In genomic region chr9:98962861-98963260, GRCh38 we compare ENCODE assay signal across 26 cellular contexts. TPM values are rescaled to one million over a fixed set of nuclear protein-coding genes. Genes with fewer than 3 reads are reported as not detected.
DNase-seq lines count a peak whose midpoint lies in the region; ATAC-seq and TF ChIP-seq lines count a peak whose summit lies in the region.
"Had no signal": no experiment of that assay in that cellular context is flagged by ENCODE, and none has a peak within 500 bp of the region (broad histone marks: within the 10 kb centered on the region; RNA-seq: fewer than 3 reads in every experiment).

No MANE protein-coding gene starts in this region.

- H3K4me1 Mint-ChIP-seq in T-helper 17 cell (peaks cover 2% of the 10 kb centered on the region), immature natural killer cell (no peaks in the 10 kb centered on the region)
- H3K4me1 Mint-ChIP-seq: CD4-positive, CD25-positive, alpha-beta regulatory T cell; IgD-negative memory B cell; naive B cell; stimulated activated naive CD8-positive, alpha-beta T cell treated with anti-CD3 and anti-CD28 coated beads, Interleukin-15, amount 100 ng/mL, for 72 hours had no signal

- H3K27me3 Mint-ChIP-seq in T-helper 17 cell = peaks cover 31% of the 10 kb centered on the region
- peaks cover 2 to 4% (median 3%) of the 10 kb centered on the region in 3 donors for H3K27me3 Mint-ChIP-seq in immature natural killer cell (ENCODE audit: low read depth in 3 of 3)

- no peak overlapping the region for H3K4me3 ChIP-seq in SJSA1
- H3K4me3 ChIP-seq in fibroblast of pulmonary artery (replicated peaks; ENCODE audit: low read depth, low read length) = no peak overlapping the region
- no peak overlapping the region for H3K4me3 ChIP-seq in rectal smooth muscle tissue (ENCODE audit: low read length)
- no peak overlapping the region for H3K4me3 ChIP-seq in dorsolateral prefrontal cortex
- H3K4me3 ChIP-seq: body of pancreas, colonic mucosa, upper lobe of right lung had no signal

- H3K36me3 Mint-ChIP-seq in T-helper 17 cell (ENCODE audit: low read depth) = no peaks in the 10 kb centered on the region
- no peaks in the 10 kb centered on the region for H3K36me3 Mint-ChIP-seq in immature natural killer cell
- H3K36me3 Mint-ChIP-seq: activated CD4-positive, alpha-beta memory T cell treated with anti-CD3 and anti-CD28 coated beads for 36 hours; CD4-positive, CD25-positive, alpha-beta regulatory T cell; IgD-negative memory B cell had no signal

- H3K9me3 Mint-ChIP-seq in immature natural killer cell = no peaks in the 10 kb centered on the region
- H3K9me3 Mint-ChIP-seq: activated CD4-positive, alpha-beta memory T cell treated with anti-CD3 and anti-CD28 coated beads for 36 hours; CD4-positive, CD25-positive, alpha-beta regulatory T cell; IgD-negative memory B cell; T-helper 1 cell treated with Interleukin-12 subunit alpha and Interleukin-12 subunit beta and Interleukin-4 antibody, amounts not matched to agents 30 μg/mL and 1 μg/mL, for 36 hours had no signal

- no peak overlapping the region for H3K9ac ChIP-seq in rectal smooth muscle tissue (ENCODE audit: low read length)

- H3K27me3 ChIP-seq in SJSA1 (replicated peaks) (no peaks in the 10 kb centered on the region), rectal smooth muscle tissue (ENCODE audit: control insufficient read depth, insufficient read depth, low read length) (no peaks in the 10 kb centered on the region), dorsolateral prefrontal cortex (no peaks in the 10 kb centered on the region)
- H3K27me3 ChIP-seq: body of pancreas, colonic mucosa, upper lobe of right lung had no signal

- no peak for ATAC-seq in T-helper 17 cell
- ATAC-seq in HG02642 (IDR thresholded peaks at IDR 0.05; ENCODE audit: poor library complexity, unreplicated experiment) = no peak
- ATAC-seq: body of pancreas; PC-3; stimulated activated naive CD8-positive, alpha-beta T cell treated with anti-CD3 and anti-CD28 coated beads, Interleukin-15, amount 100 ng/mL, for 72 hours; upper lobe of right lung had no signal

- H3K27ac Mint-ChIP-seq in T-helper 17 cell (no peak overlapping the region), immature natural killer cell (no peak overlapping the region)
- H3K27ac Mint-ChIP-seq: activated CD4-positive, alpha-beta memory T cell treated with anti-CD3 and anti-CD28 coated beads for 36 hours; CD4-positive, CD25-positive, alpha-beta regulatory T cell; IgD-negative memory B cell; stimulated activated naive CD8-positive, alpha-beta T cell treated with anti-CD3 and anti-CD28 coated beads, Interleukin-15, amount 100 ng/mL, for 72 hours; T-helper 1 cell treated with Interleukin-12 subunit alpha and Interleukin-12 subunit beta and Interleukin-4 antibody, amounts not matched to agents 30 μg/mL and 1 μg/mL, for 36 hours had no signal

- H3K4me1 ChIP-seq in SJSA1 (replicated peaks) (peaks cover 56% of the 10 kb centered on the region), rectal smooth muscle tissue (ENCODE audit: control insufficient read depth, insufficient read depth, low read length) (peaks cover 63% of the 10 kb centered on the region)
- H3K4me1 ChIP-seq: colonic mucosa had no signal

- intact Hi-C loops in dorsolateral prefrontal cortex (cut with DNase I) = no loop called here

- TF ChIP-seq CTCF in fibroblast of pulmonary artery (IDR thresholded peaks at IDR 0.05; ENCODE audit: low read length, missing control alignments) (no peak), dorsolateral prefrontal cortex (IDR thresholded peaks at IDR 0.05 in 54 of 56, conservative IDR thresholded peaks at IDR 0.05 in 2 of 56; ENCODE audit: low read depth in 1 of 56, partially characterized antibody in 56 of 56) (no peak)

- DNase-seq in AG20443 (ENCODE audit: low spot score) (peak; percentile 36), SJSA1 (ENCODE audit: low read depth in 1 of 2, low spot score in 2 of 2) (peak in 1 of 2 experiments; percentile 53), fibroblast of pulmonary artery (ENCODE audit: low read depth) (peak; percentile 8), dorsolateral prefrontal cortex (no peak), T-helper 17 cell (no peak), immature natural killer cell (no peak)
- DNase-seq: activated CD4-positive, alpha-beta memory T cell treated with anti-CD3 and anti-CD28 coated beads for 36 hours; activated naive CD4-positive, alpha-beta T cell treated with anti-CD3 and anti-CD28 coated beads, Interleukin-2, amount 50 U/mL, for 16 hours; CD4-positive, CD25-positive, alpha-beta regulatory T cell; colonic mucosa; naive B cell; NCI-H1694; NCI-H2227 treated with DMSO at 0.1 percent for 48 hours; NCI-H82; PC-3; SIG-M5; stimulated activated CD4-positive, alpha-beta T cell treated with anti-CD3 and anti-CD28 coated beads, Interleukin-2, amount 100 ng/mL, for 24 hours; stimulated activated naive CD8-positive, alpha-beta T cell treated with anti-CD3 and anti-CD28 coated beads, Interleukin-15, amount 100 ng/mL, for 72 hours; upper lobe of right lung; WERI-Rb-1 had no signal

- H3K36me3 ChIP-seq in SJSA1 (no peaks in the 10 kb centered on the region), rectal smooth muscle tissue (ENCODE audit: control insufficient read depth, insufficient read depth, low read length) (no peaks in the 10 kb centered on the region)
- H3K36me3 ChIP-seq: colonic mucosa, upper lobe of right lung, WERI-Rb-1 had no signal

- peak overlapping the region; percentile 24 for H3K27ac ChIP-seq in SJSA1
- peak overlapping the region; percentile 28 for H3K27ac ChIP-seq in rectal smooth muscle tissue (ENCODE audit: low read depth, low read length)
- H3K27ac ChIP-seq in dorsolateral prefrontal cortex = no peak overlapping the region
- H3K27ac ChIP-seq: body of pancreas, colonic mucosa, HL-60, upper lobe of right lung, WERI-Rb-1 had no signal

- H3K4me3 Mint-ChIP-seq in T-helper 17 cell (no peak overlapping the region), immature natural killer cell (no peak overlapping the region)
- H3K4me3 Mint-ChIP-seq: activated CD4-positive, alpha-beta memory T cell treated with anti-CD3 and anti-CD28 coated beads for 36 hours; CD4-positive, CD25-positive, alpha-beta regulatory T cell; IgD-negative memory B cell; naive B cell; stimulated activated naive CD8-positive, alpha-beta T cell treated with anti-CD3 and anti-CD28 coated beads, Interleukin-15, amount 100 ng/mL, for 72 hours; T-helper 1 cell treated with Interleukin-12 subunit alpha and Interleukin-12 subunit beta and Interleukin-4 antibody, amounts not matched to agents 30 μg/mL and 1 μg/mL, for 36 hours had no signal

- H3K9me3 ChIP-seq in SJSA1 (replicated peaks) = no peaks in the 10 kb centered on the region
- no peaks in the 10 kb centered on the region for H3K9me3 ChIP-seq in T-helper 17 cell (ENCODE audit: control insufficient read depth, low read length, poor library complexity, severe bottlenecking)
- H3K9me3 ChIP-seq: body of pancreas, colonic mucosa, upper lobe of right lung had no signal

RNA-seq across cellular contexts. Expression of gene COL15A1, which starts 19.2 kb away (rescaled TPM):
- total RNA-seq in SJSA1 (2014; rRNA removed; shearing (Covaris generic)) = 0.22 and 0.50 TPM in 2 replicates
- 1 to 10 TPM in 83 of 120 experiments, under 1 TPM in 37; 0.33 to 5.0 (median 1.3) TPM for total RNA-seq in dorsolateral prefrontal cortex
- total RNA-seq in T-helper 17 cell = not detected
- polyA plus RNA-seq in immature natural killer cell = under 1 TPM; 0.36 to 0.85 (median 0.54) TPM
- total RNA-seq: CD4-positive, CD25-positive, alpha-beta regulatory T cell had no signal

Comparison
In these comparisons a context has a peak if more than half of its experiments do, and no peak if none do; other contexts are left out.
1. DNase-seq: peak in AG20443 (single experiment) and fibroblast of pulmonary artery (single experiment); none in dorsolateral prefrontal cortex (0 of 10), T-helper 17 cell (0 of 3) and immature natural killer cell (0 of 3).
2. H3K27ac ChIP-seq: peak in SJSA1 (single experiment) and rectal smooth muscle tissue (single experiment); none in dorsolateral prefrontal cortex (0 of 59).